Comparison of ENCODE assay signal across 14 cellular contexts in genomic region chr2:10575566-10576300, GRCh38.
DNase-seq lines count a peak whose midpoint lies in the region; ATAC-seq, FAIRE-seq and TF ChIP-seq lines count a peak whose summit lies in the region.
"Had no signal": no experiment of that assay in that cellular context is flagged by ENCODE, and none has a peak within 500 bp of the region (broad histone marks: within the 10 kb centered on the region; RNA-seq: fewer than 3 reads in every experiment).

No MANE protein-coding gene starts in this region.

- peak; percentile 32 for DNase-seq in AG09309 (ENCODE audit: low read depth)
- peak; percentile 95 for DNase-seq in IMR-90
- DNase-seq in K562 (ENCODE audit: extremely low read depth in 1 of 4, low spot score in 3 of 4): no peak
- peak; percentile 84 for DNase-seq in kidney glomerular epithelial cell (lab: John Stamatoyannopoulos, UW)
- no peak for DNase-seq in NCI-H128 (lab: John Stamatoyannopoulos, UW; ENCODE audit: unreplicated experiment)
- no peak for DNase-seq in activated naive CD4-positive, alpha-beta T cell treated with Interleukin-2 at 50 U/mL for 16 hours
- DNase-seq: activated CD4-positive, alpha-beta T cell treated with anti-CD3 and anti-CD28 coated beads, Interleukin-2, amount 50 U/mL, for 48 hours; CD4-positive, alpha-beta T cell; H9; NCI-H526; T-helper 1 cell; testis had no signal

- H4K91ac ChIP-seq in IMR-90 (ENCODE audit: insufficient read depth, low read depth, low read length): peak overlapping the region; percentile 59; the same call in 1 of the 2 replicates

- H2AFZ ChIP-seq in IMR-90 (replicated peaks; ENCODE audit: low read length, poor library complexity) (no peak overlapping the region), K562 (ENCODE audit: low read depth, low read length) (no peak overlapping the region)

- H3K9ac ChIP-seq in IMR-90 (ENCODE audit: low read depth, low read length) (no peak overlapping the region), K562 (ENCODE audit: insufficient read depth in 1 of 2, low read depth in 2 of 2, low read length in 2 of 2) (no peak overlapping the region)

- no peak overlapping the region for H4K5ac ChIP-seq in IMR-90 (ENCODE audit: low read depth, low read length)

- H2BK5ac ChIP-seq in IMR-90 (ENCODE audit: low read depth, low read length, poor library complexity, severe bottlenecking): peak overlapping the region; percentile 70

- no peaks in the 10 kb centered on the region for H4K20me1 ChIP-seq in IMR-90 (ENCODE audit: insufficient read depth, low read length)
- H4K20me1 ChIP-seq in K562 (replicated peaks; ENCODE audit: control insufficient read depth, insufficient read depth, low read length): no peaks in the 10 kb centered on the region

- no peak for FAIRE-seq in K562 (lab: Jason Lieb, UNC)

- ATAC-seq in IMR-90 (ENCODE audit: low read depth) (peak; percentile 44; the same call in 1 of the 2 replicates), K562 (no peak), GM21723 (IDR thresholded peaks at IDR 0.05; ENCODE audit: unreplicated experiment) (no peak), GM18519 (IDR thresholded peaks at IDR 0.05; ENCODE audit: low FRiP score, unreplicated experiment) (no peak)

- intact Hi-C loops in IMR-90 (cut with micrococcal nuclease) (no loop called here), K562 (cut with micrococcal nuclease) (no loop called here)

- H3K4ac ChIP-seq in IMR-90 (ENCODE audit: low read depth, low read length): peak overlapping the region; percentile 69; the same call in 1 of the 2 replicates

- peak overlapping the region; percentile 55; the same call in 1 of the 2 replicates for H2BK120ac ChIP-seq in IMR-90 (ENCODE audit: low read depth, low read length)

- peak overlapping the region; percentile 24; the same call in 1 of the 2 replicates for H3K18ac ChIP-seq in IMR-90 (ENCODE audit: low read depth, low read length)

- TF ChIP-seq EP300 in K562 (IDR thresholded peaks at IDR 0.05; ENCODE audit: low read length): no peak

- H3K56ac ChIP-seq in IMR-90 (ENCODE audit: extremely low read depth, insufficient read depth, low read length): no peak overlapping the region

- H3K36me3 ChIP-seq in IMR-90 (ENCODE audit: control insufficient read depth, insufficient read depth, low read length) (peaks cover 18% of the 10 kb centered on the region), K562 (ENCODE audit: control insufficient read depth, insufficient read depth, low read length) (peaks cover 86% of the 10 kb centered on the region)

- in situ Hi-C loops in IMR-90 (cut with MboI; ENCODE audit: low sequenced_read_pairs): no loop called here
- in situ Hi-C loops in K562 (cut with MboI): no loop called here

- H3K9me3 ChIP-seq in IMR-90 (ENCODE audit: control insufficient read depth, insufficient read depth, low read length) (no peaks in the 10 kb centered on the region), K562 (replicated peaks; ENCODE audit: control insufficient read depth, insufficient read depth, low read depth, low read length) (no peaks in the 10 kb centered on the region)
- H3K9me3 ChIP-seq: testis had no signal

- H2BK15ac ChIP-seq in IMR-90 (ENCODE audit: low read depth, low read length): peak overlapping the region; percentile 30; the same call in 1 of the 3 replicates

- peaks cover 4% of the 10 kb centered on the region for H3K9me1 ChIP-seq in IMR-90 (ENCODE audit: insufficient read depth, low read length)
- H3K9me1 ChIP-seq in K562 (ENCODE audit: control insufficient read depth, insufficient read depth, low read length): no peaks in the 10 kb centered on the region

- peak overlapping the region; percentile 76; the same call in 1 of the 2 replicates for H3K14ac ChIP-seq in IMR-90 (replicated peaks; ENCODE audit: low read depth, low read length)

- peak overlapping the region; percentile 59; the same call in 1 of the 2 replicates for H2BK20ac ChIP-seq in IMR-90 (ENCODE audit: low read depth, low read length)

- H3K4me2 ChIP-seq in IMR-90 (ENCODE audit: low read depth, low read length): no peak overlapping the region; the same call in 1 of the 2 replicates
- no peak overlapping the region for H3K4me2 ChIP-seq in K562 (ENCODE audit: insufficient read depth, low read length)

- H3K4me3 ChIP-seq in AG09309 (ENCODE audit: control insufficient read depth, low read depth, low read length) (no peak overlapping the region), IMR-90 (ENCODE audit: insufficient read depth, low read depth, low read length) (no peak overlapping the region), K562 (no peak overlapping the region)
- H3K4me3 ChIP-seq: testis had no signal

- peaks cover 0 to 8% of the 10 kb centered on the region in 2 experiments; a peak in 3 of 4 replicates for H3K79me1 ChIP-seq in IMR-90 (ENCODE audit: low read depth in 1 of 2, low read length in 2 of 2)

- H3K27me3 ChIP-seq in IMR-90 (ENCODE audit: control insufficient read depth, insufficient read depth, low read length): no peaks in the 10 kb centered on the region
- H3K27me3 ChIP-seq in K562 (ENCODE audit: control insufficient read depth in 2 of 2, insufficient read depth in 2 of 2, low read length in 2 of 2): no peaks in the 10 kb centered on the region
- H3K27me3 ChIP-seq: testis had no signal

- H3K79me2 ChIP-seq in K562 (ENCODE audit: control insufficient read depth, insufficient read depth, low read length): no peaks in the 10 kb centered on the region

- no peak overlapping the region for H3K23ac ChIP-seq in IMR-90 (ENCODE audit: low read depth, low read length)

- TF ChIP-seq RAD21 in IMR-90 (IDR thresholded peaks at IDR 0.05; ENCODE audit: low read length): no peak
- no peak for TF ChIP-seq RAD21 in K562 (CRISPR knock-in tag; conservative IDR thresholded peaks at IDR 0.05 in 1 of 2, IDR thresholded peaks at IDR 0.05 in 1 of 2)

- peak overlapping the region; percentile 52; the same call in 1 of the 2 replicates for H2AK5ac ChIP-seq in IMR-90 (ENCODE audit: low read depth, low read length)

- BruUV-seq in IMR-90 (replicated peaks; lab: Mats Ljungman, UMichigan) (no TSS peak), K562 (replicated peaks; lab: Mats Ljungman, UMichigan) (no TSS peak)

- H3K27ac ChIP-seq in IMR-90 (ENCODE audit: insufficient read depth, low read length) (no peak overlapping the region; the same call in 1 of the 2 replicates), K562 (ENCODE audit: extremely low read depth, low read depth, low read length) (no peak overlapping the region)
- H3K27ac ChIP-seq: testis had no signal

- POLR2A ChIA-PET in IMR-90 (lab: Charles Lee; ENCODE audit: unreplicated experiment): no interaction called here
- POLR2A ChIA-PET in K562 (lab: Yijun Ruan, JAX): interaction anchor here (0.6 to 1.3 kb wide), 2 partner anchors 10 to 29 kb away, joined by 3 read pairs; no protein-coding TSS in a partner anchor

- H3K4me1 ChIP-seq in IMR-90 (ENCODE audit: control insufficient read depth, insufficient read depth, low read length) (peaks cover 7% of the 10 kb centered on the region), K562 (replicated peaks in 1 of 2; ENCODE audit: control insufficient read depth in 2 of 2, insufficient read depth in 2 of 2, low read length in 2 of 2) (no peaks in the 10 kb centered on the region)
- H3K4me1 ChIP-seq: testis had no signal

- TF ChIP-seq CTCF in AG09309 (IDR thresholded peaks at IDR 0.05; ENCODE audit: control insufficient read depth, insufficient read depth, low read depth, low read length, missing control alignments): no peak
- no peak for TF ChIP-seq CTCF in IMR-90 (conservative IDR thresholded peaks at IDR 0.05; ENCODE audit: low read depth, low read length)
- TF ChIP-seq CTCF in K562 (IDR thresholded peaks at IDR 0.05 in 2 of 3, conservative IDR thresholded peaks at IDR 0.05 in 1 of 3; ENCODE audit: insufficient read depth in 2 of 3, low read depth in 1 of 3, low read length in 3 of 3): no peak

- dilution Hi-C loops in IMR-90 (cut with HindIII; ENCODE audit: low sequenced_read_pairs, unreplicated experiment): no loop called here

- peak overlapping the region in 1 of 2 experiments; percentile 50; a peak in 1 of 4 replicates for H4K8ac ChIP-seq in IMR-90 (ENCODE audit: low read depth in 2 of 2, low read length in 2 of 2)

- 100% methylated on average over 2 of the region's 6 CpGs; no CpG with 5 or more reads in 1 of the 2 experiments for WGBS in IMR-90 (ENCODE audit: extremely low coverage in 2 of 2, insufficient read length in 1 of 2), 2 experiments
- 56% methylated on average over 6 of the region's 6 CpGs for WGBS in K562 (ENCODE audit: insufficient coverage, low coverage, missing lambda C conversion rate)

- CTCF ChIA-PET in IMR-90 (lab: Yijun Ruan, JAX): no interaction called here
- CTCF ChIA-PET in K562 (lab: Yijun Ruan, JAX; ENCODE audit: low intra/inter-chr PET ratio): no interaction called here

- TF ChIP-seq POLR2A in IMR-90 (IDR thresholded peaks at IDR 0.05; ENCODE audit: low read depth, low read length): no peak
- TF ChIP-seq POLR2A in K562 (conservative IDR thresholded peaks at IDR 0.05): no peak

- no peak overlapping the region for H2AK9ac ChIP-seq in IMR-90 (replicated peaks; ENCODE audit: low read depth, low read length, poor library complexity)

TF ChIP-seq in IMR-90, 13 proteins besides CTCF, POLR2A, EP300 and RAD21 (continues in another document):
- TF ChIP-seq RFX5 (IDR thresholded peaks at IDR 0.05; ENCODE audit: low read depth, low read length): no peak
- TF ChIP-seq RCOR1 (IDR thresholded peaks at IDR 0.05; ENCODE audit: insufficient replicate concordance, low read length): peak; percentile 33
- TF ChIP-seq FOS (IDR thresholded peaks at IDR 0.05; ENCODE audit: low read depth, low read length): peak; percentile 54; the same call in 1 of the 2 replicates

TF ChIP-seq in K562, 482 proteins besides CTCF, POLR2A, EP300 and RAD21:
- TF ChIP-seq ZNF561 (CRISPR knock-in tag; conservative IDR thresholded peaks at IDR 0.05): no peak
- TF ChIP-seq SNIP1 (IDR thresholded peaks at IDR 0.05; ENCODE audit: low read depth): no peak
- TF ChIP-seq ATF3 (IDR thresholded peaks at IDR 0.05): peak; percentile 43; the same call in 1 of the 2 replicates
- no peak for TF ChIP-seq ATF3 (CRISPR knock-in tag; conservative IDR thresholded peaks at IDR 0.05)
- peak; percentile 60; the same call in 1 of the 2 replicates for TF ChIP-seq FOSL1 (tag; conservative IDR thresholded peaks at IDR 0.05)

Comparison
In these comparisons a context has a peak if more than half of its experiments do, and no peak if none do; other contexts are left out.
1. DNase-seq: peak in AG09309 (single experiment), IMR-90 (single experiment) and kidney glomerular epithelial cell (single experiment); none in K562 (0 of 4), NCI-H128 (single experiment) and activated naive CD4-positive, alpha-beta T cell treated with Interleukin-2 at 50 U/mL for 16 hours (single experiment).